In genomic region chr6:32108727-32109113, GRCh38 we compare ENCODE assay signal across 12 cellular contexts. TPM values are rescaled to one million over a fixed set of nuclear protein-coding genes. Genes with fewer than 3 reads are reported as not detected.
DNase-seq lines count a peak whose midpoint lies in the region; ATAC-seq, FAIRE-seq and TF ChIP-seq lines count a peak whose summit lies in the region.
"Had no signal": no experiment of that assay in that cellular context is flagged by ENCODE, and none has a peak within 500 bp of the region (broad histone marks: within the 10 kb centered on the region; RNA-seq: fewer than 3 reads in every experiment).

No MANE protein-coding gene starts in this region.

- H3K9me2 ChIP-seq in MM.1S (replicated peaks; ENCODE audit: insufficient read depth, low read length) = no peaks in the 10 kb centered on the region

- peak overlapping the region in 1 of 2 experiments; percentile 55; a peak in 3 of 6 replicates for H3K27ac ChIP-seq in A549
- peak overlapping the region; percentile 83 to 89 for H3K27ac ChIP-seq in right atrium auricular region
- peak overlapping the region; percentile 59 for H3K27ac ChIP-seq in parathyroid adenoma
- H3K27ac ChIP-seq in MM.1S (ENCODE audit: low read length) = no peak overlapping the region

- peaks cover 15% of the 10 kb centered on the region for H3K4me1 ChIP-seq in A549
- peaks cover 0 to 88% of the 10 kb centered on the region in 2 donors for H3K4me1 ChIP-seq in right atrium auricular region
- H3K4me1 ChIP-seq in parathyroid adenoma = peaks cover 7% of the 10 kb centered on the region
- no peaks in the 10 kb centered on the region for H3K4me1 ChIP-seq in MM.1S (ENCODE audit: low read length)

- no peaks in the 10 kb centered on the region for H3K27me3 ChIP-seq in right atrium auricular region
- H3K27me3 ChIP-seq in parathyroid adenoma (ENCODE audit: control insufficient read depth, insufficient read depth, low read length) = no peaks in the 10 kb centered on the region
- H3K27me3 ChIP-seq in MM.1S (replicated peaks; ENCODE audit: insufficient read depth, low read length) = peaks cover 53% of the 10 kb centered on the region

- TF ChIP-seq CTCF in A549 (IDR thresholded peaks at IDR 0.05) (no peak), right atrium auricular region (IDR thresholded peaks at IDR 0.05) (no peak), parathyroid adenoma (IDR thresholded peaks at IDR 0.05) (no peak), MM.1S (IDR thresholded peaks at IDR 0.05; ENCODE audit: low read length) (no peak)

- POLR2A ChIA-PET in A549 (lab: Yijun Ruan, JAX) = interaction anchor here (1.5 kb wide), 1 partner anchor 16 kb away, joined by 3 read pairs; no protein-coding TSS in a partner anchor

- H3F3A ChIP-seq in MM.1S (ENCODE audit: insufficient read depth, low read length) = no peaks in the 10 kb centered on the region

- peak overlapping the region; percentile 74 for H3K27ac Mint-ChIP-seq in T-helper 17 cell

- H3K9ac ChIP-seq in parathyroid adenoma (no peak overlapping the region), MM.1S (ENCODE audit: low read length) (no peak overlapping the region)

- TF ChIP-seq POLR2A in A549 (IDR thresholded peaks at IDR 0.05; ENCODE audit: low read length) = no peak

- TF ChIP-seq RAD21 in A549 (conservative IDR thresholded peaks at IDR 0.05 in 1 of 2, IDR thresholded peaks at IDR 0.05 in 1 of 2) = no peak

- H3K4me3 Mint-ChIP-seq in T-helper 17 cell = no peak overlapping the region

- H3K4me2 ChIP-seq in A549 (no peak overlapping the region), parathyroid adenoma (ENCODE audit: low read length) (no peak overlapping the region), MM.1S (ENCODE audit: low read depth, low read length) (no peak overlapping the region)

- peaks cover 2% of the 10 kb centered on the region for H3K36me3 Mint-ChIP-seq in T-helper 17 cell (ENCODE audit: low read depth)

- H3K36me3 ChIP-seq in right atrium auricular region (no peaks in the 10 kb centered on the region), parathyroid adenoma (ENCODE audit: control insufficient read depth, insufficient read depth, low read length) (no peaks in the 10 kb centered on the region), MM.1S (replicated peaks; ENCODE audit: insufficient read depth, low read length) (no peaks in the 10 kb centered on the region)

- CTCF ChIA-PET in A549 (lab: Yijun Ruan, JAX) = interaction anchor here (5.5 kb wide), 1 partner anchor 9 kb away, joined by 39 read pairs; no protein-coding TSS in a partner anchor

- 83% methylated on average over 6 of the region's 6 CpGs for WGBS in A549 (ENCODE audit: missing lambda C conversion rate)

- peaks cover 33% of the 10 kb centered on the region for H3K4me1 Mint-ChIP-seq in T-helper 17 cell

- no peaks in the 10 kb centered on the region for H4K20me1 ChIP-seq in MM.1S (ENCODE audit: insufficient read depth, low read length)

- H3K79me2 ChIP-seq in parathyroid adenoma (no peaks in the 10 kb centered on the region), MM.1S (ENCODE audit: low read length) (no peaks in the 10 kb centered on the region)

- ATAC-seq in A549 (peak; percentile 10 to 13; a peak in 2 of 6 replicates), T-helper 17 cell (no peak), HG02623 (IDR thresholded peaks at IDR 0.05; ENCODE audit: unreplicated experiment) (no peak)

- DNase-seq in A549 (ENCODE audit: low read depth in 1 of 2, low spot score in 1 of 2) (no peak), T-helper 17 cell (no peak), right atrium auricular region (ENCODE audit: low spot score) (no peak), MM.1S (no peak), UCSD-AML1 (lab: John Stamatoyannopoulos, UW; ENCODE audit: unreplicated experiment) (no peak), NCI-H2196 (lab: John Stamatoyannopoulos, UW; ENCODE audit: unreplicated experiment) (no peak)
- DNase-seq: activated gamma-delta T cell; NCI-H1436; stimulated activated CD4-positive, alpha-beta T cell treated with anti-CD3 and anti-CD28 coated beads, Interleukin-4, amount 100 ng/mL, for 1 hour had no signal

- peaks cover 51% of the 10 kb centered on the region for H3K27me3 Mint-ChIP-seq in T-helper 17 cell

- no peak overlapping the region for H2AFZ ChIP-seq in parathyroid adenoma
- H2AFZ ChIP-seq in MM.1S (ENCODE audit: low read length) = no peak overlapping the region

- TF ChIP-seq EP300 in A549 (IDR thresholded peaks at IDR 0.05) = no peak

- H3K4me3 ChIP-seq in A549 (no peak overlapping the region), right atrium auricular region (peak overlapping the region; percentile 45 to 54), parathyroid adenoma (ENCODE audit: low read depth, low read length) (peak overlapping the region; percentile 25), MM.1S (ENCODE audit: low read length) (no peak overlapping the region)

- H3K9me3 ChIP-seq in A549 (no peaks in the 10 kb centered on the region), T-helper 17 cell (ENCODE audit: control insufficient read depth, low read length, poor library complexity, severe bottlenecking) (no peaks in the 10 kb centered on the region), right atrium auricular region (no peaks in the 10 kb centered on the region), parathyroid adenoma (ENCODE audit: control insufficient read depth, low read length) (no peaks in the 10 kb centered on the region), MM.1S (replicated peaks; ENCODE audit: insufficient read depth, low read length) (no peaks in the 10 kb centered on the region)

- no peak for FAIRE-seq in A549 (lab: Jason Lieb, UNC)
- FAIRE-seq: endometrium had no signal

TF ChIP-seq in A549, 52 proteins besides CTCF, POLR2A, EP300 and RAD21:
- no peak for TF ChIP-seq CBX2 (IDR thresholded peaks at IDR 0.05; ENCODE audit: borderline replicate concordance, low read depth)
- TF ChIP-seq GATA3 (IDR thresholded peaks at IDR 0.05; ENCODE audit: borderline replicate concordance) = no peak
- TF ChIP-seq FOSL2 (IDR thresholded peaks at IDR 0.05) = no peak
- TF ChIP-seq FOSL2 (CRISPR knock-in tag; IDR thresholded peaks at IDR 0.05) = no peak
- no peak for TF ChIP-seq HMGXB4 (CRISPR knock-in tag; IDR thresholded peaks at IDR 0.05; ENCODE audit: borderline replicate concordance)
- no peak for TF ChIP-seq MAFK (IDR thresholded peaks at IDR 0.05; ENCODE audit: partially characterized antibody)
- no peak for TF ChIP-seq MYC (IDR thresholded peaks at IDR 0.05; ENCODE audit: borderline replicate concordance, low read length)

RNA-seq across cellular contexts. Expression of gene TNXB, which starts 0.4 kb away (rescaled TPM):
- 0.80 and 1.3 TPM in 2 replicates for polyA plus RNA-seq in A549 (2011; rRNA removed)
- 0.28 and 0.44 TPM in 2 replicates for polyA plus RNA-seq in A549 (2012; cell fraction: cytosol; rRNA removed)
- polyA plus RNA-seq in A549 (2012; cell fraction: nucleus; rRNA removed) = 1.2 and 2.0 TPM in 2 replicates
- polyA plus RNA-seq in A549 (2017; fragmentation: RNase III; extraction: RNeasy Plus Mini Kit Qiagen cat#74134 plus additional on column Dnase treatment) = 0.51 to 1.7 TPM (median 0.64 TPM) in 3 replicates
- polyA minus RNA-seq in A549 (2011; rRNA and poly(A)+ RNA removed) = 0.68 and 0.87 TPM in 2 replicates
- 10 to 100 TPM in 1 of 2 donors, 1 to 10 TPM in 1; 7.3 to 11.4 TPM for total RNA-seq in T-helper 17 cell
- 100 to 1,000 TPM; 138 to 210 TPM for total RNA-seq in right atrium auricular region

RNA-seq across cellular contexts. Expression of gene ATF6B, which starts 19.3 kb away (rescaled TPM):
- polyA plus RNA-seq in A549 (2011; rRNA removed) (19.3 and 41.2 TPM in 2 replicates), A549 (2017; fragmentation: RNase III; extraction: RNeasy Plus Mini Kit Qiagen cat#74134 plus additional on column Dnase treatment) (23.1 to 33.8 TPM (median 29.0 TPM) in 3 replicates)
- polyA plus RNA-seq in A549 (2012; cell fraction: cytosol; rRNA removed) = 25.5 and 31.9 TPM in 2 replicates
- 92.8 and 103 TPM in 2 replicates for polyA plus RNA-seq in A549 (2012; cell fraction: nucleus; rRNA removed)
- polyA minus RNA-seq in A549 (2011; rRNA and poly(A)+ RNA removed) = 33.9 and 48.9 TPM in 2 replicates
- total RNA-seq in T-helper 17 cell (100 to 1,000 TPM; 107 to 117 TPM), right atrium auricular region (10 to 100 TPM; 15.0 to 15.3 TPM)

RNA-seq across cellular contexts. Expression of gene FKBPL, which starts 21.4 kb away (rescaled TPM):
- polyA plus RNA-seq in A549 (2011; rRNA removed) (3.5 and 3.8 TPM in 2 replicates), A549 (2017; fragmentation: RNase III; extraction: RNeasy Plus Mini Kit Qiagen cat#74134 plus additional on column Dnase treatment) (7.0 to 7.5 TPM (median 7.2 TPM) in 3 replicates)
- polyA plus RNA-seq in A549 (2012; cell fraction: cytosol; rRNA removed) = 4.2 and 4.5 TPM in 2 replicates
- 3.3 and 3.4 TPM in 2 replicates for polyA plus RNA-seq in A549 (2012; cell fraction: nucleus; rRNA removed)
- polyA minus RNA-seq in A549 (2011; rRNA and poly(A)+ RNA removed) = 3.3 and 3.5 TPM in 2 replicates
- total RNA-seq in T-helper 17 cell (1 to 10 TPM; 1.5 to 1.6 TPM), right atrium auricular region (1 to 10 TPM; 1.1 to 3.4 TPM)

RNA-seq across cellular contexts. Expression of gene PRRT1, which starts 43.0 kb away (rescaled TPM):
- polyA plus RNA-seq in A549 (2011; rRNA removed) (0.19 and 0.40 TPM in 2 replicates), A549 (2017; fragmentation: RNase III; extraction: RNeasy Plus Mini Kit Qiagen cat#74134 plus additional on column Dnase treatment) (0.52 to 1.0 TPM (median 0.63 TPM) in 3 replicates)
- 0.70 and 1.1 TPM in 2 replicates for polyA plus RNA-seq in A549 (2012; cell fraction: cytosol; rRNA removed)
- polyA plus RNA-seq in A549 (2012; cell fraction: nucleus; rRNA removed) = 4.2 and 4.6 TPM in 2 replicates
- polyA minus RNA-seq in A549 (2011; rRNA and poly(A)+ RNA removed) = not detected in 2 replicates
- total RNA-seq in T-helper 17 cell (under 1 TPM; 0.35 to 0.50 TPM), right atrium auricular region (1 to 10 TPM in 1 of 2 donors, under 1 TPM in 1; 0.70 to 1.1 TPM)

RNA-seq across cellular contexts. Expression of gene PPT2, which starts 45.2 kb away (rescaled TPM):
- polyA plus RNA-seq in A549 (2011; rRNA removed) (11.7 and 18.2 TPM in 2 replicates), A549 (2017; fragmentation: RNase III; extraction: RNeasy Plus Mini Kit Qiagen cat#74134 plus additional on column Dnase treatment) (7.7 to 9.3 TPM (median 9.2 TPM) in 3 replicates)
- polyA plus RNA-seq in A549 (2012; cell fraction: cytosol; rRNA removed) = 9.3 and 12.0 TPM in 2 replicates
- polyA plus RNA-seq in A549 (2012; cell fraction: nucleus; rRNA removed) = 15.3 and 19.2 TPM in 2 replicates
- 5.1 and 10.9 TPM in 2 replicates for polyA minus RNA-seq in A549 (2011; rRNA and poly(A)+ RNA removed)
- total RNA-seq in T-helper 17 cell (1 to 10 TPM; 8.1 to 9.2 TPM), right atrium auricular region (10 to 100 TPM; 19.5 to 27.0 TPM)

Comparison
In these comparisons a context has a peak if more than half of its experiments do, and no peak if none do; other contexts are left out.
1. ATAC-seq: peak in A549 (2 of 2); none in T-helper 17 cell (single experiment) and HG02623 (single experiment).
2. H3K4me3 ChIP-seq: peak in right atrium auricular region (2 of 2) and parathyroid adenoma (single experiment); none in A549 (single experiment) and MM.1S (single experiment).
3. RNA of gene TNXB, which starts 0.4 kb away (total RNA-seq): 138 to 210 TPM in right atrium auricular region; 7.3 to 11.4 TPM in T-helper 17 cell; every median in the first group is over 10 times any median in the second.
4. RNA of gene ATF6B, which starts 19.3 kb away (total RNA-seq): 107 to 117 TPM in T-helper 17 cell; 15.0 to 15.3 TPM in right atrium auricular region; every median in the first group is over 4 times any median in the second.